15 cellular contexts compared by ENCODE assay signal in the genomic region with DNA sequence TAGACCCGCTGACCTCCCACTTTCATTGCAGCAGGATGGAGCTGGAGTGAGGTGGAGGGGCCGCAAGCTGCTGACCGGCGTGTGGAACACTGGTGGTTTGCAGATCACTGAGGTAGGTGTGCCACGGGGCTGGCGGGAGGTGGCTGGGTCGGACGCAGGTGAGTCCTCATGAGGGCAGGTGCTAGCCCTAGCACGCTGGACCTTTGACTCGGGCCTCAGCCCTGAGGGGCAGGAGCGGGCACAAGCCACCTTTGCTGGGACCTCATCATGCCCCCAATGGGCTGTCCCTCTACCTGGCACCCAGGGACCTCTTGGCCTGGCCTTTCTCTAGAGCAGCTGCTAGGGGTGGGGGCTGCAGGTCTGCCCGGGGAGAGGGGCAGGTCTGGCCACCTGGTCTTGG.
"Had no signal": no experiment of that assay in that cellular context is flagged by ENCODE, and none has a peak within 500 bp of the region (broad histone marks: within the 10 kb centered on the region; RNA-seq: fewer than 3 reads in every experiment).

No MANE protein-coding gene starts in this region.

- DNase-seq: activated CD4-positive, alpha-beta memory T cell treated with anti-CD3 and anti-CD28 coated beads for 36 hours; activated gamma-delta T cell; activated T-cell treated with anti-CD3 and anti-CD28 coated beads, Interleukin-2, amount 50 U/mL, for 48 hours; dermis blood vessel endothelial cell; erythroblast; immature natural killer cell; left colon; SW 1271; T-helper 9 cell had no signal

- H3K4me3 Mint-ChIP-seq: activated CD4-positive, alpha-beta memory T cell treated with anti-CD3 and anti-CD28 coated beads for 36 hours; activated naive CD8-positive, alpha-beta T cell; immature natural killer cell; memory B cell; nephron; stimulated activated effector memory CD8-positive, alpha-beta T cell treated with anti-CD3 and anti-CD28 coated beads, Interleukin-12 subunit alpha, Interleukin-12 subunit beta, amount 100 ng/mL, for 72 hours; type B pancreatic cell had no signal

- ATAC-seq: left colon; stimulated activated effector memory CD8-positive, alpha-beta T cell treated with anti-CD3 and anti-CD28 coated beads, Interleukin-12 subunit alpha, Interleukin-12 subunit beta, amount 100 ng/mL, for 72 hours had no signal

- H3K27ac Mint-ChIP-seq: activated CD4-positive, alpha-beta memory T cell treated with anti-CD3 and anti-CD28 coated beads for 36 hours; activated naive CD8-positive, alpha-beta T cell; immature natural killer cell; memory B cell had no signal

- H3K36me3 Mint-ChIP-seq: activated CD4-positive, alpha-beta memory T cell treated with anti-CD3 and anti-CD28 coated beads for 36 hours; memory B cell had no signal

- H3K4me3 ChIP-seq: skin epidermis had no signal

- H3K9me3 Mint-ChIP-seq: activated CD4-positive, alpha-beta memory T cell treated with anti-CD3 and anti-CD28 coated beads for 36 hours; immature natural killer cell; memory B cell; nephron; stimulated activated effector memory CD8-positive, alpha-beta T cell treated with anti-CD3 and anti-CD28 coated beads, Interleukin-12 subunit alpha, Interleukin-12 subunit beta, amount 100 ng/mL, for 72 hours; type B pancreatic cell had no signal

- H3K27me3 Mint-ChIP-seq: activated CD4-positive, alpha-beta memory T cell treated with anti-CD3 and anti-CD28 coated beads for 36 hours; activated naive CD8-positive, alpha-beta T cell; type B pancreatic cell had no signal
